In genomic region chr5:132256783-132257130, GRCh38 we compare ENCODE assay signal across 1 cellular context.
TF ChIP-seq lines count a peak whose summit lies in the region.

No MANE protein-coding gene starts in this region.

TF ChIP-seq in IMR-90, 13 proteins besides CTCF, POLR2A, EP300 and RAD21 (continued from another document):
- TF ChIP-seq RFX5 (IDR thresholded peaks at IDR 0.05; ENCODE audit: low read depth, low read length) (no peak), FOS (IDR thresholded peaks at IDR 0.05; ENCODE audit: low read depth, low read length) (no peak), BHLHE40 (IDR thresholded peaks at IDR 0.05; ENCODE audit: low read depth, low read length) (no peak), RCOR1 (IDR thresholded peaks at IDR 0.05; ENCODE audit: insufficient replicate concordance, low read length) (no peak), MAZ (IDR thresholded peaks at IDR 0.05; ENCODE audit: borderline replicate concordance, low read depth, low read length) (no peak), USF2 (IDR thresholded peaks at IDR 0.05; ENCODE audit: low read depth, low read length) (no peak), MAFK (IDR thresholded peaks at IDR 0.05; ENCODE audit: low read depth, low read length) (no peak), CHD1 (IDR thresholded peaks at IDR 0.05; ENCODE audit: low read depth, low read length) (no peak)
- TF ChIP-seq, protein P1, sequence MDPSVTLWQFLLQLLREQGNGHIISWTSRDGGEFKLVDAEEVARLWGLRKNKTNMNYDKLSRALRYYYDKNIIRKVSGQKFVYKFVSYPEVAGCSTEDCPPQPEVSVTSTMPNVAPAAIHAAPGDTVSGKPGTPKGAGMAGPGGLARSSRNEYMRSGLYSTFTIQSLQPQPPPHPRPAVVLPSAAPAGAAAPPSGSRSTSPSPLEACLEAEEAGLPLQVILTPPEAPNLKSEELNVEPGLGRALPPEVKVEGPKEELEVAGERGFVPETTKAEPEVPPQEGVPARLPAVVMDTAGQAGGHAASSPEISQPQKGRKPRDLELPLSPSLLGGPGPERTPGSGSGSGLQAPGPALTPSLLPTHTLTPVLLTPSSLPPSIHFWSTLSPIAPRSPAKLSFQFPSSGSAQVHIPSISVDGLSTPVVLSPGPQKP (IDR thresholded peaks at IDR 0.05; ENCODE audit: borderline replicate concordance, low read depth, low read length) = no peak
TF ChIP-seq in IMR-90: peak in this region for 0.
